7 cellular contexts compared by ENCODE assay signal in the genomic region with DNA sequence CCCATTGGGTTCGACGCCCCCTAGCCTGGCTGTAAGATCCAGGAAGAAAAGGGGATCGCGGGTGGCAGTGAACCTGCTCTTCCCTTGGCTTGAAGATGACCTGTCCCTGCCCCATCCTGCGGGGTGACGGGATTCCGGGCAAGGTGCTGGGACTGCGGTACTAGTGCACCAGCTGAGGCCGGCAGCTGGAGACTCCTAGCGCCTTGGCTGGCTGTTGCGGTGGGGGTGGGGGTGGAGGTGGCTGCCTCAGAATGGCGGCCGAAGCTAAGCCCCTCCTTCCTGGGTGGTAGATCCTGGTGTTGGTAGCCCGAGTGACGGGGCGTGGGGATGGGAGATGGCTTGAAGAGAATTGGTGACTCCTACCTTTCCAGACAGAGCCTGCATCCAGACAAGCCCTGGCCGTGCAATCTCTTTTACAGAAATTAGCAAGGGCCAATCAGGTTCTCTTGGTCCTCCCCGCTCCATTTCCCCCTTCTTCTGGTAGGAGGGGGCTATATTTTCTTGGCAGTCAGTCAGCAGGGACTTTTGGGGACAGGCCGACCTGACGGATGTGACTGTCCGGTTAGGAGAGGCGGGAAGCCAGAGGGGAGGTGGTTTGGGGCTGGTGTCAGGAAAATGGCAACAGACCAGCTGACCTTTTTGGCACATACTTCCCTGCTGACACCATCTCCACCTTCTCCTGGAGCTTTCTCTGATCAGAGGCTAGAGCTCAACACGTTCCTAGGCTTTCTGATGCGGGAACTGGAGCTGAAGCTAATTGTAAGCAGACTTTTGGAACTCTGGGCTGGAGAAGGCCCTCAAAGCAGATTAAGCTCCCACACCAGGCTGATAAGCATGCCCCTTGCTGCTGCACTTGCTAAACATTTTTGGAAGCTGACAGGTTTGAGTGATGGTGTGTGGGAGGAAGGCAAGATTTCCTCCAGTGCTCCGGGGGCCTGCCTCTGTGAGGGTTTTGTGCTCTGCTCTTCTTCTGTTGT. TPM values are rescaled to one million over a fixed set of nuclear protein-coding genes. Genes with fewer than 3 reads are reported as not detected.
DNase-seq lines count a peak whose midpoint lies in the region; ATAC-seq and TF ChIP-seq lines count a peak whose summit lies in the region.

No MANE protein-coding gene starts in this region.

- peaks cover 23% of the 10 kb centered on the region for H3K4me1 Mint-ChIP-seq in activated CD4-positive, alpha-beta memory T cell treated with anti-CD3 and anti-CD28 coated beads for 36 hours (ENCODE audit: low read depth)
- peaks cover 51% of the 10 kb centered on the region for H3K4me1 Mint-ChIP-seq in osteocyte (ENCODE audit: unreplicated experiment)

- no peak for TF ChIP-seq POLR2A in gastroesophageal sphincter (IDR thresholded peaks at IDR 0.05)

- H3K27ac Mint-ChIP-seq in activated CD4-positive, alpha-beta memory T cell treated with anti-CD3 and anti-CD28 coated beads for 36 hours: no peak overlapping the region
- peak overlapping the region; percentile 84 for H3K27ac Mint-ChIP-seq in osteocyte (ENCODE audit: unreplicated experiment)

- TF ChIP-seq CTCF in gastroesophageal sphincter (IDR thresholded peaks at IDR 0.05) (peak in 1 of 4 experiments; percentile 11), osteocyte (IDR thresholded peaks at IDR 0.05) (no peak)

- DNase-seq in HS-5 (ENCODE audit: low read depth) (peak; percentile 74), osteocyte (ENCODE audit: extremely low spot score, unreplicated experiment) (no peak), NCI-H748 treated with DMSO at 0.1 percent for 48 hours (lab: John Stamatoyannopoulos, UW) (no peak)
- peak; percentile 19 for DNase-seq in activated CD4-positive, alpha-beta memory T cell treated with anti-CD3 and anti-CD28 coated beads for 36 hours

- peak overlapping the region; percentile 80 to 97 (median 92) for H3K27ac ChIP-seq in gastroesophageal sphincter

- intact Hi-C loops in activated CD4-positive, alpha-beta memory T cell treated with anti-CD3 and anti-CD28 coated beads for 36 hours (cut with micrococcal nuclease): no loop called here

- no peaks in the 10 kb centered on the region for H3K9me3 ChIP-seq in gastroesophageal sphincter

- H3K27me3 Mint-ChIP-seq in activated CD4-positive, alpha-beta memory T cell treated with anti-CD3 and anti-CD28 coated beads for 36 hours: peaks cover 16% of the 10 kb centered on the region
- no peaks in the 10 kb centered on the region for H3K27me3 Mint-ChIP-seq in osteocyte (ENCODE audit: unreplicated experiment)

- H3K9me3 Mint-ChIP-seq in activated CD4-positive, alpha-beta memory T cell treated with anti-CD3 and anti-CD28 coated beads for 36 hours: no peaks in the 10 kb centered on the region
- no peaks in the 10 kb centered on the region for H3K9me3 Mint-ChIP-seq in osteocyte (ENCODE audit: unreplicated experiment)

- H3K4me3 Mint-ChIP-seq in activated CD4-positive, alpha-beta memory T cell treated with anti-CD3 and anti-CD28 coated beads for 36 hours: peak overlapping the region; percentile 64
- H3K4me3 Mint-ChIP-seq in osteocyte (ENCODE audit: unreplicated experiment): peak overlapping the region; percentile 90

- CTCF ChIA-PET in activated CD4-positive, alpha-beta memory T cell treated with anti-CD3 and anti-CD28 coated beads for 36 hours (lab: Charles Lee): interaction anchor here (0.9 kb wide), 1 partner anchor 644 kb away, joined by 3 read pairs; no protein-coding TSS in a partner anchor

- H3K4me3 ChIP-seq in gastroesophageal sphincter: peak overlapping the region; percentile 69 to 86

- H3K36me3 ChIP-seq in gastroesophageal sphincter: no peaks in the 10 kb centered on the region

- peak; percentile 16 for ATAC-seq in gastroesophageal sphincter
- no peak for ATAC-seq in GM18520 (IDR thresholded peaks at IDR 0.05; ENCODE audit: unreplicated experiment)
- ATAC-seq in HG03159 (IDR thresholded peaks at IDR 0.05; ENCODE audit: unreplicated experiment): no peak

- POLR2A ChIA-PET in activated CD4-positive, alpha-beta memory T cell treated with anti-CD3 and anti-CD28 coated beads for 36 hours (lab: Charles Lee): interaction anchor here (1.2 kb wide), 1 partner anchor 9 kb away, joined by 3 read pairs; no protein-coding TSS in a partner anchor

- no peaks in the 10 kb centered on the region for H3K36me3 Mint-ChIP-seq in activated CD4-positive, alpha-beta memory T cell treated with anti-CD3 and anti-CD28 coated beads for 36 hours
- H3K36me3 Mint-ChIP-seq in osteocyte (ENCODE audit: unreplicated experiment): no peaks in the 10 kb centered on the region

- WGBS in gastroesophageal sphincter (ENCODE audit: low coverage in 1 of 2), 2 donors: 10% methylated on average over 2 of the region's 25 CpGs; no CpG with 5 or more reads in 1 of the 2 donors

- TF ChIP-seq EP300 in gastroesophageal sphincter (IDR thresholded peaks at IDR 0.05): no peak

- H3K27me3 ChIP-seq in gastroesophageal sphincter: no peaks in the 10 kb centered on the region

- H3K4me1 ChIP-seq in gastroesophageal sphincter: peaks cover 8 to 84% (median 15%) of the 10 kb centered on the region in 3 donors

RNA-seq across cellular contexts. Expression of a gene that starts 2.0 kb away (rescaled TPM):
- under 1 TPM; 0.75 to 0.86 TPM for total RNA-seq in activated CD4-positive, alpha-beta memory T cell treated with anti-CD3 and anti-CD28 coated beads for 36 hours
- 10 to 100 TPM; 19.5 to 57.1 (median 43.4) TPM for total RNA-seq in gastroesophageal sphincter
- total RNA-seq in osteocyte: 30.4 and 31.4 TPM in 2 replicates

Comparison
In these comparisons a context has a peak if more than half of its experiments do, and no peak if none do; other contexts are left out.
1. DNase-seq: peak in HS-5 (single experiment) and activated CD4-positive, alpha-beta memory T cell treated with anti-CD3 and anti-CD28 coated beads for 36 hours (single experiment); none in osteocyte (single experiment) and NCI-H748 treated with DMSO at 0.1 percent for 48 hours (single experiment).
2. RNA of a gene that starts 2.0 kb away (total RNA-seq): 19.5 to 57.1 TPM in gastroesophageal sphincter and 30.4 to 31.4 TPM in osteocyte; 0.75 to 0.86 TPM in activated CD4-positive, alpha-beta memory T cell treated with anti-CD3 and anti-CD28 coated beads for 36 hours; every median in the first group is over 10 times any median in the second.